In the genomic region with DNA sequence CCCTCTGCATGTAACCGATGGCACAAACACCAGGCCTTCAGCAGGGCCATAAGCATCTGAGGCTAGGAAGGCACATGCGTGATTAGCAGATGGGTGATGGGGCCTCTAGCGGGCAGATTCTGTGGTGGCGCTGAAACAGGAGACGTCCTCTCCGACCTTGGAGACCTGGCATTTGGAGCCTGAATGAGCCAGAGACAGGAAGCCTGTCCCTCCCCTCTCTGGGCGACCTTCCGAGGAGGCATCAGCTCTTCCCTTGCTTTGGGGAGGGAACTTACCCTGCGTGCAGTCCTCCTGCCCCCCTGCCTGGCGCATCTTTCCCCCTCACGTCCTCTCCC, we compare ENCODE assay signal across 28 cellular contexts.
"Had no signal": no experiment of that assay in that cellular context is flagged by ENCODE, and none has a peak within 500 bp of the region (broad histone marks: within the 10 kb centered on the region; RNA-seq: fewer than 3 reads in every experiment).

No MANE protein-coding gene starts in this region.

- H3K27ac ChIP-seq: SJSA1 had no signal

- H3K4me1 Mint-ChIP-seq: activated CD4-positive, alpha-beta T cell treated with anti-CD3 and anti-CD28 coated beads, Interleukin-2, amount 10 ng/mL, durations not matched to agents 24 days and 14 days; activated naive CD4-positive, alpha-beta T cell treated with anti-CD3 and anti-CD28 coated beads, Interleukin-2, amount 10 ng/mL, durations not matched to agents 7 days and 5 days; activated naive CD8-positive, alpha-beta T cell treated with anti-CD3 and anti-CD28 coated beads, Interleukin-2, amount 50 U/mL, for 24 hours; central memory CD8-positive, alpha-beta T cell had no signal

- H3K4me3 Mint-ChIP-seq: activated CD4-positive, alpha-beta T cell treated with anti-CD3 and anti-CD28 coated beads, Interleukin-2, amount 10 ng/mL, durations not matched to agents 24 days and 14 days; activated CD8-positive, alpha-beta T cell treated with anti-CD3 and anti-CD28 coated beads for 36 hours; activated naive CD4-positive, alpha-beta T cell treated with anti-CD3 and anti-CD28 coated beads, Interleukin-2, amount 10 ng/mL, durations not matched to agents 7 days and 5 days; activated naive CD8-positive, alpha-beta T cell; activated naive CD8-positive, alpha-beta T cell treated with anti-CD3 and anti-CD28 coated beads, Interleukin-2, amount 50 U/mL, for 24 hours; brain; central memory CD8-positive, alpha-beta T cell; T-helper 1 cell treated with Interleukin-12 subunit alpha and Interleukin-12 subunit beta and Interleukin-4 antibody, amounts not matched to agents 30 μg/mL and 1 μg/mL, for 36 hours; T-helper 2 cell treated with Interferon-gamma antibody and Interleukin-4, amounts not matched to agents 5 μg/mL and 100 μg/mL, for 36 hours had no signal

- DNase-seq: activated CD4-positive, alpha-beta T cell treated with anti-CD3 and anti-CD28 coated beads, Interleukin-2, amount 10 ng/mL, durations not matched to agents 24 days and 14 days; activated CD4-positive, alpha-beta T cell treated with anti-CD3 and anti-CD28 coated beads, Interleukin-2, amount 50 U/mL, for 4 hours; activated CD8-positive, alpha-beta T cell treated with anti-CD3 and anti-CD28 coated beads for 36 hours; activated naive CD4-positive, alpha-beta T cell treated with anti-CD3 and anti-CD28 coated beads, Interleukin-2, amount 10 ng/mL, durations not matched to agents 7 days and 5 days; activated naive CD8-positive, alpha-beta T cell treated with anti-CD3 and anti-CD28 coated beads, Interleukin-2, amount 50 U/mL, for 24 hours; activated T-cell treated with anti-CD3 and anti-CD28 coated beads, Interleukin-2, amount 50 U/mL, for 1 hour; anterior cingulate cortex; Kasumi-1; MG63; NCI-H1048; NCI-H1105 treated with DMSO at 0.1 percent for 48 hours; NCI-H1436; NCI-H1694 treated with DMSO at 0.1 percent for 48 hours; NCI-H2029; NCI-H2227 treated with DMSO at 0.1 percent for 48 hours; NCI-H446; NCI-H510A treated with DMSO at 0.1 percent for 48 hours; SHP77 treated with DMSO at 0.1 percent for 48 hours; SK-N-SH had no signal

- H3K9ac ChIP-seq: SK-N-SH had no signal

- H3K9me3 Mint-ChIP-seq: activated CD4-positive, alpha-beta T cell treated with anti-CD3 and anti-CD28 coated beads, Interleukin-2, amount 10 ng/mL, durations not matched to agents 24 days and 14 days; activated CD8-positive, alpha-beta T cell treated with anti-CD3 and anti-CD28 coated beads for 36 hours; activated naive CD4-positive, alpha-beta T cell treated with anti-CD3 and anti-CD28 coated beads, Interleukin-2, amount 10 ng/mL, durations not matched to agents 7 days and 5 days; activated naive CD8-positive, alpha-beta T cell treated with anti-CD3 and anti-CD28 coated beads, Interleukin-2, amount 50 U/mL, for 24 hours; T-helper 1 cell treated with Interleukin-12 subunit alpha and Interleukin-12 subunit beta and Interleukin-4 antibody, amounts not matched to agents 30 μg/mL and 1 μg/mL, for 36 hours; T-helper 2 cell treated with Interferon-gamma antibody and Interleukin-4, amounts not matched to agents 5 μg/mL and 100 μg/mL, for 36 hours had no signal

- H3K4me3 ChIP-seq: MG63, SJSA1 had no signal

- H3K9me3 ChIP-seq: MG63, SJSA1, SK-N-SH had no signal

- H3K36me3 ChIP-seq: MG63, SJSA1 had no signal

- H3K27me3 ChIP-seq: MG63 had no signal

- ATAC-seq: activated CD8-positive, alpha-beta T cell treated with anti-CD3 and anti-CD28 coated beads for 36 hours; activated naive CD8-positive, alpha-beta T cell treated with anti-CD3 and anti-CD28 coated beads, Interleukin-2, amount 50 U/mL, for 24 hours; Panc1 had no signal

- H3K4me2 ChIP-seq: SK-N-SH had no signal

- H3K4me1 ChIP-seq: SJSA1 had no signal

- H3K27me3 Mint-ChIP-seq: activated CD4-positive, alpha-beta T cell treated with anti-CD3 and anti-CD28 coated beads, Interleukin-2, amount 10 ng/mL, durations not matched to agents 24 days and 14 days had no signal

- H3K36me3 Mint-ChIP-seq: activated naive CD4-positive, alpha-beta T cell treated with anti-CD3 and anti-CD28 coated beads, Interleukin-2, amount 10 ng/mL, durations not matched to agents 7 days and 5 days; activated naive CD8-positive, alpha-beta T cell; brain had no signal

- FAIRE-seq: bronchial epithelial cell, TTC549 had no signal

- H3K27ac Mint-ChIP-seq: activated CD4-positive, alpha-beta T cell treated with anti-CD3 and anti-CD28 coated beads, Interleukin-2, amount 10 ng/mL, durations not matched to agents 24 days and 14 days; activated CD8-positive, alpha-beta T cell treated with anti-CD3 and anti-CD28 coated beads for 36 hours; activated naive CD4-positive, alpha-beta T cell treated with anti-CD3 and anti-CD28 coated beads, Interleukin-2, amount 10 ng/mL, durations not matched to agents 7 days and 5 days; activated naive CD8-positive, alpha-beta T cell; activated naive CD8-positive, alpha-beta T cell treated with anti-CD3 and anti-CD28 coated beads, Interleukin-2, amount 50 U/mL, for 24 hours; T-helper 1 cell treated with Interleukin-12 subunit alpha and Interleukin-12 subunit beta and Interleukin-4 antibody, amounts not matched to agents 30 μg/mL and 1 μg/mL, for 36 hours; T-helper 2 cell treated with Interferon-gamma antibody and Interleukin-4, amounts not matched to agents 5 μg/mL and 100 μg/mL, for 36 hours had no signal
